Comparison of ENCODE assay signal across 15 cellular contexts in the genomic region with DNA sequence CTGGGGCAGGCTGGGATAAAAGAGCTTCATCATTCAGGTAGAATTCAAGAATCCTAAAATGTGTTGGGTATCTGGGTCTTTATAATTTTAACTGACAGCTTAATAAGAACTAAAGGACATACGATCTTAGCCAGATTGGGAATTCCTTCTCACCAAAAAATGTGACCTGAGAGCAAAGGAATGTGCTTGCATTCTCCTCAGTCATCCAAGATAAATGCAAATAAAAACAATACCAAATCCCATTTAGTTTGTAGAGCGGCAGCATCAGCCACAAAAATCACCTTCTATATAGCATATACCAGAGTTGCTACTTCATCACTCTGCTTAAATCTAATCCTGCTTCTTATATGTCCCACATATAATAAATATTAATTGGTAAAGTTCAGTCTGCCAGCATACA. TPM values are rescaled to one million over a fixed set of nuclear protein-coding genes. Genes with fewer than 3 reads are reported as not detected.
A peak's percentile ranks its signal among the peaks of the same experiment; 100 is the strongest.
DNase-seq lines count a peak whose midpoint lies in the region; FAIRE-seq and TF ChIP-seq lines count a peak whose summit lies in the region.
"Had no signal": no experiment of that assay in that cellular context is flagged by ENCODE, and none has a peak within 500 bp of the region (broad histone marks: within the 10 kb centered on the region; RNA-seq: fewer than 3 reads in every experiment).

No MANE protein-coding gene starts in this region.

- no peaks in the 10 kb centered on the region for H3K36me3 Mint-ChIP-seq in astrocyte (ENCODE audit: low read depth, unreplicated experiment)
- H3K36me3 Mint-ChIP-seq: activated naive CD4-positive, alpha-beta T cell treated with anti-CD3 and anti-CD28 coated beads, Interleukin-2, amount 50 U/mL, for 72 hours; mesothelial cell of epicardium; WTC11 had no signal

- H3K9me3 ChIP-seq in astrocyte (ENCODE audit: insufficient read depth, low read depth, low read length), result no peaks in the 10 kb centered on the region
- no peaks in the 10 kb centered on the region for H3K9me3 ChIP-seq in ovary
- H3K9me3 ChIP-seq: colonic mucosa, pancreas had no signal

- H3K4me3 ChIP-seq in astrocyte (ENCODE audit: insufficient read depth, low read depth, low read length) (no peak overlapping the region), ovary (no peak overlapping the region)
- H3K4me3 ChIP-seq: colonic mucosa, pancreas had no signal

- H3K4me3 Mint-ChIP-seq in astrocyte (ENCODE audit: unreplicated experiment), result no peak overlapping the region
- H3K4me3 Mint-ChIP-seq: mesothelial cell of epicardium, WTC11 had no signal

- H3K4me1 ChIP-seq in astrocyte (ENCODE audit: insufficient read depth, low read length) (peaks cover 16% of the 10 kb centered on the region), ovary (ENCODE audit: insufficient read depth) (no peaks in the 10 kb centered on the region)
- H3K4me1 ChIP-seq: colonic mucosa, pancreas had no signal

- H3K27ac Mint-ChIP-seq in astrocyte (ENCODE audit: unreplicated experiment), result no peak overlapping the region
- H3K27ac Mint-ChIP-seq: activated naive CD4-positive, alpha-beta T cell treated with anti-CD3 and anti-CD28 coated beads, Interleukin-2, amount 50 U/mL, for 72 hours had no signal

- H3K27ac ChIP-seq in astrocyte (ENCODE audit: low read depth, low read length), result peak overlapping the region; percentile 60
- no peak overlapping the region for H3K27ac ChIP-seq in ovary
- H3K27ac ChIP-seq in RWPE1, result no peak overlapping the region
- H3K27ac ChIP-seq: colonic mucosa, pancreas had no signal

- POLR2A ChIA-PET in RWPE1 (lab: Yijun Ruan, JAX; ENCODE audit: low non-redundant PET), result no interaction called here

- H3K79me2 ChIP-seq in astrocyte (ENCODE audit: insufficient read depth, low read length), result no peaks in the 10 kb centered on the region

- no peaks in the 10 kb centered on the region for H4K20me1 ChIP-seq in astrocyte (ENCODE audit: insufficient read depth, low read length)

- in situ Hi-C loops in ACHN (cut with HindIII; ENCODE audit: low pct_ligation_motif_present, low pct_unique_long_range_greater_than_20kb, low sequenced_read_pairs), result no loop called here

- TF ChIP-seq EP300 in ovary (IDR thresholded peaks at IDR 0.05), result no peak

- intact Hi-C loops in ovary (cut with DNase I), result no loop called here
- intact Hi-C loops in head of caudate nucleus (cut with DNase I), result no loop called here

- peak; percentile 95 for FAIRE-seq in astrocyte (lab: Jason Lieb, UNC)
- FAIRE-seq: pancreas had no signal

- no peak for TF ChIP-seq POLR2A in ovary (IDR thresholded peaks at IDR 0.05)

- H3K4me2 ChIP-seq in astrocyte (ENCODE audit: low read length), result peak overlapping the region; percentile 56

- no peaks in the 10 kb centered on the region for H3K27me3 ChIP-seq in astrocyte (ENCODE audit: insufficient read depth, low read length)
- H3K27me3 ChIP-seq in ovary, result no peaks in the 10 kb centered on the region
- H3K27me3 ChIP-seq: colonic mucosa, pancreas had no signal

- no peak overlapping the region for H3K9ac ChIP-seq in astrocyte (ENCODE audit: low read length)

- DNase-seq in ACHN (peak; percentile 71), HS-27A (ENCODE audit: low read depth) (peak; percentile 73), astrocyte (ENCODE audit: low read depth) (peak; percentile 74), hepatic stellate cell (ENCODE audit: low spot score) (peak; percentile 34), ureter (ENCODE audit: low spot score) (no peak), ovary (no peak), RWPE1 (ENCODE audit: low spot score) (no peak), head of caudate nucleus (no peak)
- DNase-seq: AML-193, colonic mucosa, DMS79 treated with DMSO at 0.1 percent for 48 hours, pancreas had no signal

- no peak for TF ChIP-seq CTCF in astrocyte (IDR thresholded peaks at IDR 0.05; ENCODE audit: insufficient read depth, low read depth, low read length)
- TF ChIP-seq CTCF in ovary (IDR thresholded peaks at IDR 0.05), result no peak
- TF ChIP-seq CTCF in RWPE1 (conservative IDR thresholded peaks at IDR 0.05; ENCODE audit: low read depth), result no peak

- H3K36me3 ChIP-seq in astrocyte (ENCODE audit: insufficient read depth, low read length) (no peaks in the 10 kb centered on the region), ovary (no peaks in the 10 kb centered on the region)
- H3K36me3 ChIP-seq: colonic mucosa, pancreas had no signal

- H3K27me3 Mint-ChIP-seq in astrocyte (ENCODE audit: low read depth, unreplicated experiment), result no peaks in the 10 kb centered on the region

- WGBS in ovary, 3 donors, result 16 to 50% (median 22%) methylated on average over 2 of the region's 2 CpGs

- CTCF ChIA-PET in RWPE1 (lab: Yijun Ruan, JAX), result no interaction called here

- no peaks in the 10 kb centered on the region for H3K9me3 Mint-ChIP-seq in astrocyte (ENCODE audit: unreplicated experiment)
- H3K9me3 Mint-ChIP-seq: activated naive CD4-positive, alpha-beta T cell treated with anti-CD3 and anti-CD28 coated beads, Interleukin-2, amount 50 U/mL, for 72 hours; mesothelial cell of epicardium; WTC11 had no signal

- no peak overlapping the region for H2AFZ ChIP-seq in astrocyte (ENCODE audit: low read depth, low read length)

- peaks cover 2% of the 10 kb centered on the region for H3K4me1 Mint-ChIP-seq in astrocyte (ENCODE audit: low read depth, unreplicated experiment)

RNA-seq across cellular contexts. Expression of a gene that starts 16.9 kb away (rescaled TPM):
- total RNA-seq in astrocyte (3.8 and 5.5 TPM in 2 replicates), ureter (6.0 TPM), ovary (1 to 10 TPM; 2.4 to 5.1 (median 4.7) TPM)
- 1 to 10 TPM; 2.0 to 2.7 TPM for polyA plus RNA-seq in ovary

RNA-seq across cellular contexts. Expression of a gene that starts 42.7 kb away (rescaled TPM):
- total RNA-seq in astrocyte, result 27.1 and 28.9 TPM in 2 replicates
- total RNA-seq in ureter, result 23.8 TPM
- 10 to 100 TPM in 5 of 7 donors, 1 to 10 TPM in 2; 8.4 to 20.0 (median 13.1) TPM for total RNA-seq in ovary
- polyA plus RNA-seq in ovary, result 10 to 100 TPM in 1 of 2 donors, 1 to 10 TPM in 1; 7.2 to 15.1 TPM

RNA-seq across cellular contexts. Expression of a gene that starts 43.1 kb away (rescaled TPM):
- 41.2 and 43.1 TPM in 2 replicates for total RNA-seq in astrocyte
- total RNA-seq in ureter, result 24.6 TPM
- 10 to 100 TPM in 5 of 7 donors, 1 to 10 TPM in 2; 4.8 to 29.2 (median 14.8) TPM for total RNA-seq in ovary
- polyA plus RNA-seq in ovary, result 1 to 10 TPM; 8.5 TPM

Comparison
In these comparisons a context has a peak if more than half of its experiments do, and no peak if none do; other contexts are left out.
1. DNase-seq: peak in ACHN (single experiment), HS-27A (single experiment), astrocyte (single experiment) and hepatic stellate cell (single experiment); none in ureter (single experiment), ovary (0 of 5), RWPE1 (single experiment) and head of caudate nucleus (0 of 42).